13 cellular contexts compared by ENCODE assay signal in genomic region chr19:50820086-50820485, GRCh38. TPM values are rescaled to one million over a fixed set of nuclear protein-coding genes. Genes with fewer than 3 reads are reported as not detected.
A peak's percentile ranks its signal among the peaks of the same experiment; 100 is the strongest.
DNase-seq lines count a peak whose midpoint lies in the region; FAIRE-seq and TF ChIP-seq lines count a peak whose summit lies in the region.
"Had no signal": no experiment of that assay in that cellular context is flagged by ENCODE, and none has a peak within 500 bp of the region (broad histone marks: within the 10 kb centered on the region; RNA-seq: fewer than 3 reads in every experiment).

No MANE protein-coding gene starts in this region.

- intact Hi-C loops in activated CD4-positive, alpha-beta memory T cell treated with anti-CD3 and anti-CD28 coated beads for 36 hours (cut with micrococcal nuclease), result no loop called here
- intact Hi-C loops in dendritic cell treated with granulocyte-macrophage colony-stimulating factor and Interleukin-4, amounts not matched to agents 40 ng/mL and 50 ng/mL, for 4 days (cut with micrococcal nuclease), result no loop called here
- intact Hi-C loops in tibial artery (cut with DNase I; ENCODE audit: low total_unique reads), result no loop called here

- H3K27ac Mint-ChIP-seq in activated CD4-positive, alpha-beta memory T cell treated with anti-CD3 and anti-CD28 coated beads, Interleukin-2, amount 10 ng/mL, durations not matched to agents 7 days and 5 days, result no peak overlapping the region
- H3K27ac Mint-ChIP-seq in activated CD4-positive, alpha-beta memory T cell treated with anti-CD3 and anti-CD28 coated beads for 36 hours, result no peak overlapping the region
- peak overlapping the region; percentile 0 to 48 (median 47) for H3K27ac Mint-ChIP-seq in IgD-negative memory B cell
- H3K27ac Mint-ChIP-seq in dendritic cell treated with granulocyte-macrophage colony-stimulating factor and Interleukin-4, amounts not matched to agents 40 ng/mL and 50 ng/mL, for 4 days, result peak overlapping the region; percentile 56

- no peaks in the 10 kb centered on the region for H3K9me3 ChIP-seq in small intestine (ENCODE audit: control insufficient read depth, low read depth)
- H3K9me3 ChIP-seq in tibial artery, result no peaks in the 10 kb centered on the region

- H3K4me1 Mint-ChIP-seq in activated CD4-positive, alpha-beta memory T cell treated with anti-CD3 and anti-CD28 coated beads, Interleukin-2, amount 10 ng/mL, durations not matched to agents 7 days and 5 days, result peaks cover 43% of the 10 kb centered on the region
- H3K4me1 Mint-ChIP-seq in activated CD4-positive, alpha-beta memory T cell treated with anti-CD3 and anti-CD28 coated beads for 36 hours (ENCODE audit: low read depth), result peaks cover 41% of the 10 kb centered on the region
- H3K4me1 Mint-ChIP-seq in IgD-negative memory B cell, result peaks cover 33 to 48% (median 46%) of the 10 kb centered on the region in 3 donors
- peaks cover 30% of the 10 kb centered on the region for H3K4me1 Mint-ChIP-seq in dendritic cell treated with granulocyte-macrophage colony-stimulating factor and Interleukin-4, amounts not matched to agents 40 ng/mL and 50 ng/mL, for 4 days (ENCODE audit: low read depth)

- H3K27ac ChIP-seq in small intestine (ENCODE audit: low read depth in 1 of 2, low read length in 1 of 2) (no peak overlapping the region), tibial artery (no peak overlapping the region)

- CTCF ChIA-PET in activated CD4-positive, alpha-beta memory T cell treated with anti-CD3 and anti-CD28 coated beads, Interleukin-2, amount 10 ng/mL, durations not matched to agents 7 days and 5 days (lab: Charles Lee), result interaction anchor here (0.7 kb wide), 1 partner anchor 212 kb away, joined by 3 read pairs; no protein-coding TSS in a partner anchor
- CTCF ChIA-PET in activated CD4-positive, alpha-beta memory T cell treated with anti-CD3 and anti-CD28 coated beads for 36 hours (lab: Charles Lee), result interaction anchor here (1.7 kb wide), 1 partner anchor 102 kb away, joined by 5 read pairs; no protein-coding TSS in a partner anchor

- no peak for TF ChIP-seq CTCF in tibial artery (IDR thresholded peaks at IDR 0.05)

- no peaks in the 10 kb centered on the region for H3K36me3 Mint-ChIP-seq in activated CD4-positive, alpha-beta memory T cell treated with anti-CD3 and anti-CD28 coated beads, Interleukin-2, amount 10 ng/mL, durations not matched to agents 7 days and 5 days (ENCODE audit: low read depth)
- no peaks in the 10 kb centered on the region for H3K36me3 Mint-ChIP-seq in activated CD4-positive, alpha-beta memory T cell treated with anti-CD3 and anti-CD28 coated beads for 36 hours
- no peaks in the 10 kb centered on the region for H3K36me3 Mint-ChIP-seq in IgD-negative memory B cell
- no peaks in the 10 kb centered on the region for H3K36me3 Mint-ChIP-seq in dendritic cell treated with granulocyte-macrophage colony-stimulating factor and Interleukin-4, amounts not matched to agents 40 ng/mL and 50 ng/mL, for 4 days (ENCODE audit: low read depth)

- peaks cover 0 to 2% of the 10 kb centered on the region in 2 donors for H3K4me1 ChIP-seq in small intestine (ENCODE audit: control insufficient read depth in 2 of 2, insufficient read depth in 1 of 2, low read depth in 1 of 2, low read length in 1 of 2)
- peaks cover 0 to 16% (median 2%) of the 10 kb centered on the region in 4 donors for H3K4me1 ChIP-seq in tibial artery

- POLR2A ChIA-PET in activated CD4-positive, alpha-beta memory T cell treated with anti-CD3 and anti-CD28 coated beads, Interleukin-2, amount 10 ng/mL, durations not matched to agents 7 days and 5 days (lab: Charles Lee), result interaction anchor here (0.7 to 1.8 kb wide), 3 partner anchors 15 to 20 kb away, joined by 3 to 8 read pairs (median 7); no protein-coding TSS in a partner anchor
- POLR2A ChIA-PET in activated CD4-positive, alpha-beta memory T cell treated with anti-CD3 and anti-CD28 coated beads for 36 hours (lab: Charles Lee), result interaction anchor here (0.9 to 2.2 kb wide), 3 partner anchors 11 to 24 kb away, joined by 3 to 9 read pairs (median 4); no protein-coding TSS in a partner anchor

- peaks cover 34% of the 10 kb centered on the region for H3K27me3 Mint-ChIP-seq in activated CD4-positive, alpha-beta memory T cell treated with anti-CD3 and anti-CD28 coated beads, Interleukin-2, amount 10 ng/mL, durations not matched to agents 7 days and 5 days
- peaks cover 64% of the 10 kb centered on the region for H3K27me3 Mint-ChIP-seq in activated CD4-positive, alpha-beta memory T cell treated with anti-CD3 and anti-CD28 coated beads for 36 hours
- H3K27me3 Mint-ChIP-seq in IgD-negative memory B cell, result peaks cover 16% of the 10 kb centered on the region
- peaks cover 85% of the 10 kb centered on the region for H3K27me3 Mint-ChIP-seq in dendritic cell treated with granulocyte-macrophage colony-stimulating factor and Interleukin-4, amounts not matched to agents 40 ng/mL and 50 ng/mL, for 4 days

- 5 to 11% (median 10%) methylated on average over 15 of the region's 15 CpGs for WGBS in small intestine, 3 donors

- H3K4me3 Mint-ChIP-seq in activated CD4-positive, alpha-beta memory T cell treated with anti-CD3 and anti-CD28 coated beads, Interleukin-2, amount 10 ng/mL, durations not matched to agents 7 days and 5 days, result peak overlapping the region; percentile 26
- no peak overlapping the region for H3K4me3 Mint-ChIP-seq in activated CD4-positive, alpha-beta memory T cell treated with anti-CD3 and anti-CD28 coated beads for 36 hours
- H3K4me3 Mint-ChIP-seq in IgD-negative memory B cell, result peak overlapping the region; percentile 36 to 86 (median 80)
- peak overlapping the region; percentile 54 for H3K4me3 Mint-ChIP-seq in dendritic cell treated with granulocyte-macrophage colony-stimulating factor and Interleukin-4, amounts not matched to agents 40 ng/mL and 50 ng/mL, for 4 days

- DNase-seq in activated CD4-positive, alpha-beta memory T cell treated with anti-CD3 and anti-CD28 coated beads, Interleukin-2, amount 10 ng/mL, durations not matched to agents 7 days and 5 days, result no peak
- DNase-seq in activated CD4-positive, alpha-beta memory T cell treated with anti-CD3 and anti-CD28 coated beads for 36 hours, result no peak
- peak; percentile 43 for DNase-seq in small intestine
- DNase-seq in globus pallidus (ENCODE audit: low spot score), result no peak
- DNase-seq in tibial artery, result no peak
- no peak for DNase-seq in NCI-H510A treated with DMSO at 0.1 percent for 48 hours (lab: John Stamatoyannopoulos, UW)
- DNase-seq: MV-4-11; NK-92 treated with Interleukin-12 subunit alpha and Interleukin-12 subunit beta, amount 100 ng/mL, for 24 hours had no signal

- H3K27me3 ChIP-seq in small intestine (ENCODE audit: control insufficient read depth in 2 of 2, insufficient read depth in 2 of 2, low read length in 2 of 2), result peaks cover 0 to 25% of the 10 kb centered on the region in 2 donors
- H3K27me3 ChIP-seq in tibial artery, result peaks cover 0 to 74% of the 10 kb centered on the region in 2 donors

- H3K9me3 Mint-ChIP-seq in activated CD4-positive, alpha-beta memory T cell treated with anti-CD3 and anti-CD28 coated beads, Interleukin-2, amount 10 ng/mL, durations not matched to agents 7 days and 5 days, result peaks cover under 1% of the 10 kb centered on the region
- H3K9me3 Mint-ChIP-seq in activated CD4-positive, alpha-beta memory T cell treated with anti-CD3 and anti-CD28 coated beads for 36 hours, result no peaks in the 10 kb centered on the region
- no peaks in the 10 kb centered on the region for H3K9me3 Mint-ChIP-seq in IgD-negative memory B cell
- no peaks in the 10 kb centered on the region for H3K9me3 Mint-ChIP-seq in dendritic cell treated with granulocyte-macrophage colony-stimulating factor and Interleukin-4, amounts not matched to agents 40 ng/mL and 50 ng/mL, for 4 days

- H3K4me3 ChIP-seq in small intestine (ENCODE audit: low read depth in 1 of 2, low read length in 2 of 2) (no peak overlapping the region), tibial artery (no peak overlapping the region)

- H3K36me3 ChIP-seq in small intestine (ENCODE audit: control insufficient read depth in 2 of 2, insufficient read depth in 2 of 2, low read length in 2 of 2) (no peaks in the 10 kb centered on the region), tibial artery (no peaks in the 10 kb centered on the region)

- FAIRE-seq in small intestine (lab: Jason Lieb, UNC), result no peak
- FAIRE-seq: islet of Langerhans had no signal

RNA-seq across cellular contexts. Expression of gene KLK1, which starts 3.5 kb away (rescaled TPM):
- 1 to 10 TPM; 2.2 to 2.6 TPM for total RNA-seq in activated CD4-positive, alpha-beta memory T cell treated with anti-CD3 and anti-CD28 coated beads, Interleukin-2, amount 10 ng/mL, durations not matched to agents 7 days and 5 days
- total RNA-seq in activated CD4-positive, alpha-beta memory T cell treated with anti-CD3 and anti-CD28 coated beads for 36 hours, result under 1 TPM; 0.59 to 0.73 TPM
- 15.5 TPM for polyA plus RNA-seq in IgD-negative memory B cell
- polyA plus RNA-seq in small intestine, result 10 to 100 TPM; 12.5 to 45.6 (median 14.1) TPM

RNA-seq across cellular contexts. Expression of gene KLK15, which starts 13.3 kb away (rescaled TPM):
- not detected for total RNA-seq in activated CD4-positive, alpha-beta memory T cell treated with anti-CD3 and anti-CD28 coated beads, Interleukin-2, amount 10 ng/mL, durations not matched to agents 7 days and 5 days
- not detected for total RNA-seq in activated CD4-positive, alpha-beta memory T cell treated with anti-CD3 and anti-CD28 coated beads for 36 hours
- polyA plus RNA-seq in IgD-negative memory B cell (not detected), small intestine (not detected)
- polyA plus RNA-seq: BJ, esophagus had no signal

RNA-seq across cellular contexts. Expression of gene ACP4, which starts 29.9 kb away (rescaled TPM):
- total RNA-seq in activated CD4-positive, alpha-beta memory T cell treated with anti-CD3 and anti-CD28 coated beads, Interleukin-2, amount 10 ng/mL, durations not matched to agents 7 days and 5 days, result not detected
- not detected for total RNA-seq in activated CD4-positive, alpha-beta memory T cell treated with anti-CD3 and anti-CD28 coated beads for 36 hours
- polyA plus RNA-seq in IgD-negative memory B cell (not detected), small intestine (not detected)
- polyA plus RNA-seq: BJ, esophagus had no signal

RNA-seq across cellular contexts. Expression of gene KLK3, which starts 34.6 kb away (rescaled TPM):
- total RNA-seq in activated CD4-positive, alpha-beta memory T cell treated with anti-CD3 and anti-CD28 coated beads, Interleukin-2, amount 10 ng/mL, durations not matched to agents 7 days and 5 days, result not detected
- not detected for total RNA-seq in activated CD4-positive, alpha-beta memory T cell treated with anti-CD3 and anti-CD28 coated beads for 36 hours
- polyA plus RNA-seq in IgD-negative memory B cell (not detected), small intestine (1 to 10 TPM in 1 of 3 donors, under 1 TPM in 2; 0.07 to 1.1 (median 0.27) TPM)
- polyA plus RNA-seq: BJ, esophagus had no signal

RNA-seq across cellular contexts. Expression of gene GPR32, which starts 49.8 kb away (rescaled TPM):
- total RNA-seq in activated CD4-positive, alpha-beta memory T cell treated with anti-CD3 and anti-CD28 coated beads, Interleukin-2, amount 10 ng/mL, durations not matched to agents 7 days and 5 days, result not detected
- not detected for total RNA-seq in activated CD4-positive, alpha-beta memory T cell treated with anti-CD3 and anti-CD28 coated beads for 36 hours
- polyA plus RNA-seq in IgD-negative memory B cell (not detected), small intestine (not detected)
- polyA plus RNA-seq: BJ, esophagus had no signal

Comparison
In these comparisons a context has a peak if more than half of its experiments do, and no peak if none do; other contexts are left out.
1. H3K27ac Mint-ChIP-seq: peak in IgD-negative memory B cell (3 of 3) and dendritic cell treated with granulocyte-macrophage colony-stimulating factor and Interleukin-4, amounts not matched to agents 40 ng/mL and 50 ng/mL, for 4 days (single experiment); none in activated CD4-positive, alpha-beta memory T cell treated with anti-CD3 and anti-CD28 coated beads, Interleukin-2, amount 10 ng/mL, durations not matched to agents 7 days and 5 days (single experiment) and activated CD4-positive, alpha-beta memory T cell treated with anti-CD3 and anti-CD28 coated beads for 36 hours (single experiment).